Comparison of ENCODE assay signal across 33 cellular contexts in genomic region chr4:110224142-110224541, GRCh38.
"Had no signal": no experiment of that assay in that cellular context is flagged by ENCODE, and none has a peak within 500 bp of the region (broad histone marks: within the 10 kb centered on the region; RNA-seq: fewer than 3 reads in every experiment).

No MANE protein-coding gene starts in this region.

- H3K4me3 ChIP-seq: PC-9 had no signal

- H2AFZ ChIP-seq: PC-9 had no signal

- H3K4me1 Mint-ChIP-seq: activated naive CD8-positive, alpha-beta T cell treated with anti-CD3 and anti-CD28 coated beads, Interleukin-2, amount 50 U/mL, for 24 hours had no signal

- DNase-seq: activated CD4-positive, alpha-beta memory T cell treated with anti-CD3 and anti-CD28 coated beads, Interleukin-2, amount 10 ng/mL, durations not matched to agents 7 days and 5 days; activated CD4-positive, alpha-beta T cell treated with anti-CD3 and anti-CD28 coated beads for 1 hour; activated CD4-positive, alpha-beta T cell treated with anti-CD3 and anti-CD28 coated beads for 48 hours; activated CD4-positive, CD25-positive, alpha-beta regulatory T cell; activated CD8-positive, alpha-beta memory T cell treated with anti-CD3 and anti-CD28 coated beads for 24 hours; activated CD8-positive, alpha-beta memory T cell treated with anti-CD3 and anti-CD28 coated beads, Interleukin-2, amount 10 ng/mL, durations not matched to agents 7 days and 5 days; activated CD8-positive, alpha-beta memory T cell treated with anti-CD3 and anti-CD28 coated beads, Interleukin-2, amount 50 U/mL, for 48 hours; activated effector memory CD4-positive, alpha-beta T cell treated with Interleukin-2 at 50 U/mL for 16 hours; activated naive CD4-positive, alpha-beta T cell treated with anti-CD3 and anti-CD28 coated beads, Interleukin-2, amount 10 ng/mL, durations not matched to agents 7 days and 5 days; activated naive CD8-positive, alpha-beta T cell treated with anti-CD3 and anti-CD28 coated beads, Interleukin-2, amount 50 U/mL, for 24 hours; activated T-cell treated with anti-CD3 and anti-CD28 coated beads, Interleukin-2, amount 50 U/mL, for 48 hours; anterior cingulate cortex; central memory CD4-positive, alpha-beta T cell; NCI-H1105; NCI-H1417 treated with DMSO at 0.1 percent for 48 hours; NCI-H187 treated with DMSO at 0.1 percent for 48 hours; NCI-H2081; NCI-H2171 treated with DMSO at 0.1 percent for 48 hours; NCI-H446 treated with DMSO at 0.1 percent for 48 hours; NCI-H524; NCI-H748 treated with DMSO at 0.1 percent for 48 hours; NK-92 treated with Interleukin-12 subunit alpha and Interleukin-12 subunit beta, amount 100 ng/mL, for 24 hours; PC-9; SIG-M5; T-cell; T-helper 2 cell; T-helper 9 cell; WERI-Rb-1 had no signal

- H3K27ac Mint-ChIP-seq: activated CD4-positive, alpha-beta memory T cell treated with anti-CD3 and anti-CD28 coated beads, Interleukin-2, amount 10 ng/mL, durations not matched to agents 7 days and 5 days; activated CD8-positive, alpha-beta memory T cell treated with anti-CD3 and anti-CD28 coated beads, Interleukin-2, amount 10 ng/mL, durations not matched to agents 7 days and 5 days; activated naive CD4-positive, alpha-beta T cell treated with anti-CD3 and anti-CD28 coated beads, Interleukin-2, amount 10 ng/mL, durations not matched to agents 7 days and 5 days; activated naive CD8-positive, alpha-beta T cell; activated naive CD8-positive, alpha-beta T cell treated with anti-CD3 and anti-CD28 coated beads, Interleukin-2, amount 50 U/mL, for 24 hours; T-cell had no signal

- H3K4me3 Mint-ChIP-seq: activated CD4-positive, alpha-beta memory T cell treated with anti-CD3 and anti-CD28 coated beads, Interleukin-2, amount 10 ng/mL, durations not matched to agents 7 days and 5 days; activated CD8-positive, alpha-beta memory T cell treated with anti-CD3 and anti-CD28 coated beads, Interleukin-2, amount 10 ng/mL, durations not matched to agents 7 days and 5 days; activated naive CD4-positive, alpha-beta T cell treated with anti-CD3 and anti-CD28 coated beads, Interleukin-2, amount 10 ng/mL, durations not matched to agents 7 days and 5 days; activated naive CD8-positive, alpha-beta T cell; activated naive CD8-positive, alpha-beta T cell treated with anti-CD3 and anti-CD28 coated beads, Interleukin-2, amount 50 U/mL, for 24 hours; T-cell had no signal

- H3K27me3 ChIP-seq: brain microvascular endothelial cell had no signal

- H3K27me3 Mint-ChIP-seq: activated naive CD8-positive, alpha-beta T cell; activated naive CD8-positive, alpha-beta T cell treated with anti-CD3 and anti-CD28 coated beads, Interleukin-2, amount 50 U/mL, for 24 hours had no signal

- H3K27ac ChIP-seq: brain microvascular endothelial cell, PC-9, RWPE1, WERI-Rb-1 had no signal

- H3K4me2 ChIP-seq: PC-9 had no signal

- H3K36me3 Mint-ChIP-seq: activated naive CD4-positive, alpha-beta T cell treated with anti-CD3 and anti-CD28 coated beads, Interleukin-2, amount 10 ng/mL, durations not matched to agents 7 days and 5 days had no signal

- ATAC-seq: activated CD8-positive, alpha-beta memory T cell treated with anti-CD3 and anti-CD28 coated beads, Interleukin-2, amount 10 ng/mL, durations not matched to agents 7 days and 5 days; activated naive CD8-positive, alpha-beta T cell treated with anti-CD3 and anti-CD28 coated beads, Interleukin-2, amount 50 U/mL, for 24 hours; Right ventricle myocardium inferior; SK-N-SH treated with all-trans-retinoic acid at 6 μM for 48 hours; T-cell had no signal

- H3K36me3 ChIP-seq: brain microvascular endothelial cell, WERI-Rb-1 had no signal
